ENCODE assay signal across 5 cellular contexts in the genomic region with DNA sequence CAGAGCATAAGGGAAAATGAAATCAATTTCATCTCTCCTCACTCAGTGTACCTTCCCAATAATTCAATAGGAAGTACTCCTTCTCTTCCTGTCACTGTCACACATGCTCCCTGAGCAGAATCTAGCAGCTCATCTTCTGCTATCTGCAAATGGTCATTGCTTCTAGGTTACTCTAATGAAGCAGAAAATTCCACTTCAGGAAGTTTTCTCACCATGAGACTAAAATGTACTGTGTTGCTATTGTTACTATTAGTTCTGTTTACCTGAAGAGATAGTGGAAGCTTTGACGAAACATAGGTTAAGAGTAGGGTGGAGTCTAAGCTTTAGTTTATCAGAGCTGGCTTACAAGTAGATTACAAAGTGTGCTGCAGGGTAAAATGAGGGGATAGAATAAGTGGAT. TPM values are rescaled to one million over a fixed set of nuclear protein-coding genes. Genes with fewer than 3 reads are reported as not detected.
"Had no signal": no experiment of that assay in that cellular context is flagged by ENCODE, and none has a peak within 500 bp of the region (broad histone marks: within the 10 kb centered on the region; RNA-seq: fewer than 3 reads in every experiment).

No MANE protein-coding gene starts in this region.

- H3K4me3 Mint-ChIP-seq: GM23338, H9 had no signal

- DNase-seq: H9, HCEC 1CT, IMR-90 had no signal

- H3K9me3 Mint-ChIP-seq: GM23338, H9 had no signal

- ATAC-seq: GM23338 had no signal

- H3K4me2 ChIP-seq: GM23338 had no signal

- H3K4me3 ChIP-seq: GM23338 had no signal

- H3K27ac Mint-ChIP-seq: GM23338, H9 had no signal

RNA-seq across cellular contexts. Expression of a gene that starts 52.8 kb away (rescaled TPM):
- total RNA-seq: H1, H9, IMR-90 had no signal
- polyA plus RNA-seq: GM23338, H1, IMR-90 had no signal
